ENCODE assay signal across 9 cellular contexts in genomic region chr3:69309810-69310209, GRCh38.
DNase-seq lines count a peak whose midpoint lies in the region; ATAC-seq and TF ChIP-seq lines count a peak whose summit lies in the region.
"Had no signal": no experiment of that assay in that cellular context is flagged by ENCODE, and none has a peak within 500 bp of the region (broad histone marks: within the 10 kb centered on the region; RNA-seq: fewer than 3 reads in every experiment).

No MANE protein-coding gene starts in this region.

- 47 to 62% methylated on average over 3 of the region's 3 CpGs for WGBS in tibial nerve, 2 donors

- peak; percentile 74 for ATAC-seq in WTC11
- ATAC-seq in left ventricle myocardium superior, result peak; percentile 8
- no peak for ATAC-seq in HG03045 (IDR thresholded peaks at IDR 0.05; ENCODE audit: unreplicated experiment)
- ATAC-seq in T-helper 17 cell, result no peak
- ATAC-seq in HG02759 (IDR thresholded peaks at IDR 0.05; ENCODE audit: unreplicated experiment), result no peak

- H3K36me3 Mint-ChIP-seq in WTC11 (no peaks in the 10 kb centered on the region), T-helper 17 cell (ENCODE audit: low read depth) (no peaks in the 10 kb centered on the region)
- H3K36me3 Mint-ChIP-seq: CD8-positive, alpha-beta memory T cell had no signal

- no peak overlapping the region for H3K4me3 Mint-ChIP-seq in WTC11
- no peak overlapping the region for H3K4me3 Mint-ChIP-seq in T-helper 17 cell
- H3K4me3 Mint-ChIP-seq: CD8-positive, alpha-beta memory T cell had no signal

- H3K27me3 Mint-ChIP-seq in WTC11 (ENCODE audit: low read depth) (no peaks in the 10 kb centered on the region), T-helper 17 cell (peaks cover 5% of the 10 kb centered on the region)

- CTCF ChIA-PET in WTC11 (lab: Charles Lee), result interaction anchor here (0.6 to 3.2 kb wide), 15 partner anchors 15 to 385 kb away, joined by 3 to 25 read pairs (median 4); no protein-coding TSS in a partner anchor

- intact Hi-C loops in left ventricle myocardium superior (cut with micrococcal nuclease), result loop anchor here (5.0 kb wide), 1 partner anchor 148 kb away; no protein-coding TSS in a partner anchor

- H3K4me1 ChIP-seq in tibial nerve, result peaks cover 0 to 27% (median 0%) of the 10 kb centered on the region in 4 donors

- no peak overlapping the region for H3K4me3 ChIP-seq in tibial nerve

- no peak for TF ChIP-seq POLR2A in tibial nerve (IDR thresholded peaks at IDR 0.05)

- POLR2A ChIA-PET in WTC11 (lab: Charles Lee), result no interaction called here

- no peaks in the 10 kb centered on the region for H3K9me3 ChIP-seq in tibial nerve
- H3K9me3 ChIP-seq in T-helper 17 cell (ENCODE audit: control insufficient read depth, low read length, poor library complexity, severe bottlenecking), result no peaks in the 10 kb centered on the region

- no peaks in the 10 kb centered on the region for H3K36me3 ChIP-seq in tibial nerve

- TF ChIP-seq EP300 in tibial nerve (IDR thresholded peaks at IDR 0.05), result no peak

- peak overlapping the region in 2 of 4 donors; percentile 2 to 15 for H3K27ac ChIP-seq in tibial nerve

- peak; percentile 49 for DNase-seq in NCI-H82 (lab: John Stamatoyannopoulos, UW)
- no peak for DNase-seq in NCI-H82 treated with DMSO at 0.1 percent for 48 hours (lab: John Stamatoyannopoulos, UW; ENCODE audit: unreplicated experiment)
- no peak for DNase-seq in WTC11 (ENCODE audit: low spot score)
- no peak for DNase-seq in left ventricle myocardium superior
- peak in 1 of 2 donors; percentile 32 for DNase-seq in tibial nerve (ENCODE audit: low spot score in 2 of 2)
- no peak for DNase-seq in T-helper 17 cell
- DNase-seq: CD8-positive, alpha-beta memory T cell had no signal

- H3K9me3 Mint-ChIP-seq in WTC11, result no peaks in the 10 kb centered on the region
- H3K9me3 Mint-ChIP-seq: CD8-positive, alpha-beta memory T cell had no signal

- H3K27ac Mint-ChIP-seq in WTC11, result no peak overlapping the region
- no peak overlapping the region for H3K27ac Mint-ChIP-seq in T-helper 17 cell
- H3K27ac Mint-ChIP-seq: CD8-positive, alpha-beta memory T cell had no signal

- H3K27me3 ChIP-seq in tibial nerve, result no peaks in the 10 kb centered on the region

- H3K4me1 Mint-ChIP-seq in WTC11 (0 out of 2 replicates have a peak, but pooled peaks cover 2% of the 10 kb centered on the region), T-helper 17 cell (peaks cover 8% of the 10 kb centered on the region)

- no peak for TF ChIP-seq CTCF in WTC11 (IDR thresholded peaks at IDR 0.05)
- peak; percentile 34 to 60 (median 45) for TF ChIP-seq CTCF in tibial nerve (IDR thresholded peaks at IDR 0.05)

TF ChIP-seq in WTC11, 78 proteins besides CTCF, POLR2A, EP300 and RAD21:
- TF ChIP-seq ZNF281 (CRISPR knock-in tag; IDR thresholded peaks at IDR 0.05), result no peak
- TF ChIP-seq ATF1 (CRISPR knock-in tag; IDR thresholded peaks at IDR 0.05), result no peak
- TF ChIP-seq PRDM15 (CRISPR knock-in tag; IDR thresholded peaks at IDR 0.05), result no peak
- no peak for TF ChIP-seq IRF1 (CRISPR knock-in tag; IDR thresholded peaks at IDR 0.05)
- no peak for TF ChIP-seq ZNF219 (CRISPR knock-in tag; IDR thresholded peaks at IDR 0.05; ENCODE audit: borderline replicate concordance)
- no peak for TF ChIP-seq HMGXB4 (CRISPR knock-in tag; IDR thresholded peaks at IDR 0.05)
- no peak for TF ChIP-seq IRF2 (CRISPR knock-in tag; IDR thresholded peaks at IDR 0.05; ENCODE audit: borderline replicate concordance, low read depth)
- TF ChIP-seq USF2 (CRISPR knock-in tag; IDR thresholded peaks at IDR 0.05), result no peak
- TF ChIP-seq ZNF396 (CRISPR knock-in tag; IDR thresholded peaks at IDR 0.05; ENCODE audit: borderline replicate concordance), result no peak
- TF ChIP-seq FOXK1 (CRISPR knock-in tag; IDR thresholded peaks at IDR 0.05), result no peak
- TF ChIP-seq MAX (CRISPR knock-in tag; IDR thresholded peaks at IDR 0.05), result no peak
- TF ChIP-seq GABPB1 (CRISPR knock-in tag; IDR thresholded peaks at IDR 0.05), result no peak

Comparison
In these comparisons a context has a peak if more than half of its experiments do, and no peak if none do; other contexts are left out.
1. ATAC-seq: peak in WTC11 (single experiment) and left ventricle myocardium superior (single experiment); none in HG03045 (single experiment), T-helper 17 cell (single experiment) and HG02759 (single experiment).